Comparison of ENCODE assay signal across 5 cellular contexts in the genomic region with DNA sequence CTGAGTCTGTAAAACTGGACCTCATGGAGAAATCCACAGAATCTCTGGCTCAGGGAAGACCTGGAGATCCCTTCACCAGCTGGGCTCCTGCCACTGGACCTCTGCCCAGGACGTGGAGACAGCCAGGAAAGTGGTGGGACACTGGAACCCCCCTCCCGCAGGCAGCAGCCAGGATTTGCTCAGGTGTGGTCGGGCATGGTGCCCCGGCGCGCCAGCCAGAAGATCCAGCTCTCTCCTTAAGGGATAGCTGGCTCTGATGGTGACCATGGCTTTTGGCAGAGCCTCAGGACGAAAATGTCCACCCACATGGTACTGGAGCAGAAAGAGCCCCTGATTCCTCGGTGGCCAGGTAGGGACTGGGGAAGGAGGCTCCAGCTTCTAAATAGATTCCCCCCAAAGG. TPM values are rescaled to one million over a fixed set of nuclear protein-coding genes. Genes with fewer than 3 reads are reported as not detected.
"Had no signal": no experiment of that assay in that cellular context is flagged by ENCODE, and none has a peak within 500 bp of the region (broad histone marks: within the 10 kb centered on the region; RNA-seq: fewer than 3 reads in every experiment).

No MANE protein-coding gene starts in this region.

- H2AFZ ChIP-seq: GM23338 had no signal

- H3K4me2 ChIP-seq: GM23338 had no signal

- DNase-seq: H9, HCEC 1CT had no signal

- H3K4me3 ChIP-seq: GM23338 had no signal

- H3K27ac ChIP-seq: HL-60 had no signal

RNA-seq across cellular contexts. Expression of gene KCTD15, which starts 26.6 kb away (rescaled TPM):
- polyA plus RNA-seq: IgD-negative memory B cell had no signal
